Comparison of ENCODE assay signal across 1 cellular context in genomic region chr21:26405735-26406361, GRCh38.
TF ChIP-seq lines count a peak whose summit lies in the region.

No MANE protein-coding gene starts in this region.

TF ChIP-seq in GM12878, 131 proteins besides CTCF, POLR2A, EP300 and RAD21 (continued from another document):
- TF ChIP-seq, protein P1, sequence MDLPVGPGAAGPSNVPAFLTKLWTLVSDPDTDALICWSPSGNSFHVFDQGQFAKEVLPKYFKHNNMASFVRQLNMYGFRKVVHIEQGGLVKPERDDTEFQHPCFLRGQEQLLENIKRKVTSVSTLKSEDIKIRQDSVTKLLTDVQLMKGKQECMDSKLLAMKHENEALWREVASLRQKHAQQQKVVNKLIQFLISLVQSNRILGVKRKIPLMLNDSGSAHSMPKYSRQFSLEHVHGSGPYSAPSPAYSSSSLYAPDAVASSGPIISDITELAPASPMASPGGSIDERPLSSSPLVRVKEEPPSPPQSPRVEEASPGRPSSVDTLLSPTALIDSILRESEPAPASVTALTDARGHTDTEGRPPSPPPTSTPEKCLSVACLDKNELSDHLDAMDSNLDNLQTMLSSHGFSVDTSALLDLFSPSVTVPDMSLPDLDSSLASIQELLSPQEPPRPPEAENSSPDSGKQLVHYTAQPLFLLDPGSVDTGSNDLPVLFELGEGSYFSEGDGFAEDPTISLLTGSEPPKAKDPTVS (IDR thresholded peaks at IDR 0.05; ENCODE audit: low read depth, low read length): no peak
- TF ChIP-seq LARP7 (IDR thresholded peaks at IDR 0.05): no peak
- no peak for TF ChIP-seq MEF2A (IDR thresholded peaks at IDR 0.05; ENCODE audit: insufficient read depth, low read depth, low read length)
- peak; percentile 83 for TF ChIP-seq BACH1 (IDR thresholded peaks at IDR 0.05; ENCODE audit: borderline replicate concordance)
- no peak for TF ChIP-seq ZNF687 (IDR thresholded peaks at IDR 0.05)
